Comparison of ENCODE assay signal across 8 cellular contexts in genomic region chr18:42114310-42114943, GRCh38.
A peak's percentile ranks its signal among the peaks of the same experiment; 100 is the strongest.
DNase-seq lines count a peak whose midpoint lies in the region; ATAC-seq, FAIRE-seq and TF ChIP-seq lines count a peak whose summit lies in the region.

No MANE protein-coding gene starts in this region.

- H3K27me3 ChIP-seq in astrocyte (ENCODE audit: insufficient read depth, low read length): no peaks in the 10 kb centered on the region

- H3K36me3 Mint-ChIP-seq in T-cell: no peaks in the 10 kb centered on the region
- H3K36me3 Mint-ChIP-seq in astrocyte (ENCODE audit: low read depth, unreplicated experiment): no peaks in the 10 kb centered on the region

- DNase-seq in ACHN: peak; percentile 73
- DNase-seq in GM18507 (ENCODE audit: extremely low spot score, insufficient read length, low read depth): peak; percentile 12
- DNase-seq in NCI-H146 (lab: John Stamatoyannopoulos, UW): peak; percentile 87
- peak in 33 of 34 experiments; percentile 5 to 51 (median 26) for DNase-seq in T-cell
- peak; percentile 52 for DNase-seq in astrocyte (ENCODE audit: low read depth)
- peak; percentile 72 to 93 for DNase-seq in hippocampal formation (lab: John Stamatoyannopoulos, UW)
- peak; percentile 22 for DNase-seq in skeletal muscle cell (ENCODE audit: low read depth)

- H3K27me3 Mint-ChIP-seq in T-cell: peaks cover 0 to 4% of the 10 kb centered on the region in 2 donors
- H3K27me3 Mint-ChIP-seq in astrocyte (ENCODE audit: low read depth, unreplicated experiment): no peaks in the 10 kb centered on the region

- H3K9me3 Mint-ChIP-seq in T-cell (no peaks in the 10 kb centered on the region), astrocyte (ENCODE audit: unreplicated experiment) (peaks cover 1% of the 10 kb centered on the region)

- H3K27ac Mint-ChIP-seq in T-cell: peak overlapping the region in 1 of 2 donors; percentile 69
- peak overlapping the region; percentile 96 for H3K27ac Mint-ChIP-seq in astrocyte (ENCODE audit: unreplicated experiment)

- peak overlapping the region; percentile 15 for H3K9ac ChIP-seq in astrocyte (ENCODE audit: low read length)

- CTCF ChIA-PET in T-cell (lab: Charles Lee): interaction anchor here (0.6 to 2.1 kb wide), 36 partner anchors 8 to 1484 kb away, joined by 3 to 29 read pairs (median 4); partner anchors contain the start of gene PIK3C3 (in 1 of the 2)

- H3K36me3 ChIP-seq in astrocyte (ENCODE audit: insufficient read depth, low read length): no peaks in the 10 kb centered on the region

- H3K4me3 Mint-ChIP-seq in T-cell: no peak overlapping the region
- H3K4me3 Mint-ChIP-seq in astrocyte (ENCODE audit: unreplicated experiment): no peak overlapping the region

- H4K20me1 ChIP-seq in astrocyte (ENCODE audit: insufficient read depth, low read length): no peaks in the 10 kb centered on the region

- peak; percentile 91 for ATAC-seq in HG02938 (IDR thresholded peaks at IDR 0.05; ENCODE audit: unreplicated experiment)
- peak in 3 of 4 experiments; percentile 60 to 73 (median 68) for ATAC-seq in T-cell (replicated peaks in 1 of 4)

- TF ChIP-seq CTCF in astrocyte (IDR thresholded peaks at IDR 0.05; ENCODE audit: insufficient read depth, low read depth, low read length): peak; percentile 91

- FAIRE-seq in GM18507 (lab: Jason Lieb, UNC) (peak; percentile 94), astrocyte (lab: Jason Lieb, UNC) (peak; percentile 78)

- peaks cover 7% of the 10 kb centered on the region for H3K4me1 ChIP-seq in astrocyte (ENCODE audit: insufficient read depth, low read length)

- H3K9me3 ChIP-seq in astrocyte (ENCODE audit: insufficient read depth, low read depth, low read length): no peaks in the 10 kb centered on the region

- peak overlapping the region; percentile 38 for H3K4me2 ChIP-seq in astrocyte (ENCODE audit: low read length)

- peak overlapping the region; percentile 58 for H2AFZ ChIP-seq in astrocyte (ENCODE audit: low read depth, low read length)

- H3K79me2 ChIP-seq in astrocyte (ENCODE audit: insufficient read depth, low read length): no peaks in the 10 kb centered on the region

- in situ Hi-C loops in ACHN (cut with HindIII; ENCODE audit: low pct_ligation_motif_present, low pct_unique_long_range_greater_than_20kb, low sequenced_read_pairs): no loop called here

- H3K4me3 ChIP-seq in astrocyte (ENCODE audit: insufficient read depth, low read depth, low read length): no peak overlapping the region
- H3K4me3 ChIP-seq in skeletal muscle cell (ENCODE audit: low read depth, low read length): no peak overlapping the region

- POLR2A ChIA-PET in T-cell (lab: Charles Lee): no interaction called here

- H3K27ac ChIP-seq in astrocyte (ENCODE audit: low read depth, low read length): no peak overlapping the region

- H3K4me1 Mint-ChIP-seq in T-cell (peaks cover 12 to 13% (median 12%) of the 10 kb centered on the region in 3 donors), astrocyte (ENCODE audit: low read depth, unreplicated experiment) (peaks cover 15% of the 10 kb centered on the region)

Comparison
In these comparisons a context has a peak if more than half of its experiments do, and no peak if none do; other contexts are left out.
1. DNase-seq: peak in every context shown above with its lines; median percentile 87 in NCI-H146; 82 in hippocampal formation; 73 in ACHN; 52 in astrocyte; 26 in T-cell; 22 in skeletal muscle cell; 12 in GM18507.